Comparison of ENCODE assay signal across 2 cellular contexts in the genomic region with DNA sequence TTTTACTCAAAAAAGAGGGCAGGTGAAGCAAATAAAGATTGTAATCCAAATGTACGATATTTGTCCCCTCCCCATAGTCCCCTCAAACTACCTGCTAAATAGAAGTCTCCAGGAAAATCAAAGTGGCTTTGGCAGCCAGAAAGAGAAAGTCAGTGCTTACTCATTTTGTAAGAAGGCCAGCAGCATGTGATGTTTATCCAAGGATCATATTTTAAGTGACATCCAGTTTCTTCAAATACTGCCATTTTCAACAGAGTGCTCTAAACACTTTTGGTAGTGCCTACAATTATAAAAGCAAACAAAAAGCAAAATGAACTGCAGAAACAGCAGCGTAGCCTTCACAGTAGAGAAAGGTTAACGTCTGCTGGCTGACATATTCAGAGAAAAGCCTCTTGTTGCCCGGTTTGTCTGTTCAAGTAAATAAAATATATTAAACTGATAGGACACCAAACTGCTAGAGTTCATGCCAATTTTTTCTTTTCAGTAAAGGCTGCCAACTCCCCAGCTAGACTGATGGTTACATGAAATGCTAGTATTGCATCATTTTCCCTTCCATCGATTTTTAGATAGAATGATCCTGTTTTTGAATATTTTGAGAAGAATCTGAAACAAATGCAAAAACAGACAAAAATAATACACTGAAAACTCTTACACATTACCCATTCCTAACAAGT.
TF ChIP-seq lines count a peak whose summit lies in the region.

No MANE protein-coding gene starts in this region.

TF ChIP-seq in SK-N-SH, 30 proteins besides CTCF, POLR2A, EP300 and RAD21 (continued from another document):
- TF ChIP-seq EZH2phosphoT487 (IDR thresholded peaks at IDR 0.05; ENCODE audit: borderline replicate concordance, low read depth) (no peak), REST (IDR thresholded peaks at IDR 0.05; ENCODE audit: low read depth, low read length) (no peak), GATA2 (CRISPR knock-in tag; IDR thresholded peaks at IDR 0.05) (no peak), TEAD4 (IDR thresholded peaks at IDR 0.05; ENCODE audit: borderline replicate concordance, insufficient read depth) (no peak), RCOR1 (IDR thresholded peaks at IDR 0.05; ENCODE audit: low read length) (no peak)
- TF ChIP-seq, protein P1, sequence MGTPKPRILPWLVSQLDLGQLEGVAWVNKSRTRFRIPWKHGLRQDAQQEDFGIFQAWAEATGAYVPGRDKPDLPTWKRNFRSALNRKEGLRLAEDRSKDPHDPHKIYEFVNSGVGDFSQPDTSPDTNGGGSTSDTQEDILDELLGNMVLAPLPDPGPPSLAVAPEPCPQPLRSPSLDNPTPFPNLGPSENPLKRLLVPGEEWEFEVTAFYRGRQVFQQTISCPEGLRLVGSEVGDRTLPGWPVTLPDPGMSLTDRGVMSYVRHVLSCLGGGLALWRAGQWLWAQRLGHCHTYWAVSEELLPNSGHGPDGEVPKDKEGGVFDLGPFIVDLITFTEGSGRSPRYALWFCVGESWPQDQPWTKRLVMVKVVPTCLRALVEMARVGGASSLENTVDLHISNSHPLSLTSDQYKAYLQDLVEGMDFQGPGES (IDR thresholded peaks at IDR 0.05; ENCODE audit: low read depth, low read length) = no peak
- TF ChIP-seq, protein P2, sequence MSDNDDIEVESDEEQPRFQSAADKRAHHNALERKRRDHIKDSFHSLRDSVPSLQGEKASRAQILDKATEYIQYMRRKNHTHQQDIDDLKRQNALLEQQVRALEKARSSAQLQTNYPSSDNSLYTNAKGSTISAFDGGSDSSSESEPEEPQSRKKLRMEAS (IDR thresholded peaks at IDR 0.05; ENCODE audit: low read depth) = no peak

TF ChIP-seq in SK-N-SH treated with all-trans-retinoic acid at 6 μM for 48 hours, 23 proteins besides CTCF, POLR2A, EP300 and RAD21 (continued from another document):
- no peak for TF ChIP-seq TSHZ2 (CRISPR knock-in tag; IDR thresholded peaks at IDR 0.05)
- no peak for TF ChIP-seq ZFP30 (CRISPR knock-in tag; IDR thresholded peaks at IDR 0.05)
- TF ChIP-seq PATZ1 (CRISPR knock-in tag; IDR thresholded peaks at IDR 0.05; ENCODE audit: borderline replicate concordance) = no peak
- TF ChIP-seq CSRNP3 (CRISPR knock-in tag; IDR thresholded peaks at IDR 0.05) = no peak
